9 cellular contexts compared by ENCODE assay signal in the genomic region with DNA sequence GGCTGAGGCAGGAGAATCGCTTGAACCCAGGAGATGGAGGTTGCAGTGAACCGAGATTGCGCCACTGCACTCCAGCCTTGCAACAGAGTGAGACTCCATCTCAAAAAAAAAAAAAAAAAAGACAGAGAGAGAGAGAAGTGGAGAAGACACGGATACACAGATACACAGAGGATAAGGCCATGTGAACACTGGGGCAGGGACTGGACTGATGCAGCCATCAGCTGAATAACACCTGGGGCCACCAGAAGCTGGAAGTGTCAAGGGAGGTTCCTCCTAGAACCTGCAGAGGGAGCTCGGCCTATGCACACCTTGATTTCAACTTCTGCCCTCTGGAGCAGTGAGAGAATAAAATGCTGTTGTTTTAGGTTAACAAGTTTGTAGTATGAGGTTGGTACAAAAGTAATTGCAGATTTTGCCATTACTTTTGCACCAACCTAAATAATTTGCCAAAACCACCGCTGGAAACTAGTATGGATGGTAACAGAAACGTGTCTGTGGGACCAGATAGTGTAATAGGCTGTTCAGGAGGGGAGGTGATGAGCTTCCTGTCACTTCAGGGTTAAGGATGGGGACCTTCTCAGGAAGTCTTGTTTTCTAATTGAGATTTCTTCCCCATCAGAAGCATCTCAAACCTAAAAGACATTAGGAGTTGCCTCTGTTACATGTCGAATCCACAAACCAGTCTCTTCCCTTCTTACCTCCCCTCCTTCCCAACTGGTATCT. TPM values are rescaled to one million over a fixed set of nuclear protein-coding genes. Genes with fewer than 3 reads are reported as not detected.
DNase-seq lines count a peak whose midpoint lies in the region; TF ChIP-seq lines count a peak whose summit lies in the region.
"Had no signal": no experiment of that assay in that cellular context is flagged by ENCODE, and none has a peak within 500 bp of the region (broad histone marks: within the 10 kb centered on the region; RNA-seq: fewer than 3 reads in every experiment).

No MANE protein-coding gene starts in this region.

- H3K27ac ChIP-seq in PC-9 (peak overlapping the region; percentile 97), osteoblast (ENCODE audit: low read depth, low read length) (no peak overlapping the region)

- H3K4me3 Mint-ChIP-seq in mesothelial cell of epicardium: no peak overlapping the region
- H3K4me3 Mint-ChIP-seq: brain had no signal

- CTCF ChIA-PET in AG04449 (lab: Yijun Ruan, JAX): interaction anchor here (0.7 to 3.5 kb wide), 19 partner anchors 10 to 315 kb away, joined by 3 to 38 read pairs (median 4); no protein-coding TSS in a partner anchor
- CTCF ChIA-PET in PC-9 (lab: Charles Lee): interaction anchor here (0.5 to 1.6 kb wide), 16 partner anchors 10 to 437 kb away, joined by 3 to 16 read pairs (median 4); partner anchors contain the start of genes NECTIN2 and PVR

- no peaks in the 10 kb centered on the region for H3K9me3 Mint-ChIP-seq in mesothelial cell of epicardium

- TF ChIP-seq CTCF in AG04449 (IDR thresholded peaks at IDR 0.05; ENCODE audit: insufficient read depth, low read length, missing control alignments) (peak; percentile 68), PC-9 (conservative IDR thresholded peaks at IDR 0.05) (peak; percentile 80), epithelial cell of esophagus (IDR thresholded peaks at IDR 0.05; ENCODE audit: insufficient read depth, low read depth, low read length, missing control alignments) (peak; percentile 93), osteoblast (IDR thresholded peaks at IDR 0.05; ENCODE audit: extremely low read depth, low read depth, low read length) (peak; percentile 54), mesothelial cell of epicardium (IDR thresholded peaks at IDR 0.05; ENCODE audit: unreplicated experiment) (no peak)

- H2AFZ ChIP-seq in PC-9: no peak overlapping the region
- no peak overlapping the region for H2AFZ ChIP-seq in osteoblast (ENCODE audit: low read length)

- H4K20me1 ChIP-seq in PC-9 (ENCODE audit: insufficient read depth) (no peaks in the 10 kb centered on the region), osteoblast (ENCODE audit: insufficient read depth, low read length) (no peaks in the 10 kb centered on the region)

- H3K4me3 ChIP-seq in AG04449 (ENCODE audit: low read depth, low read length): no peak overlapping the region
- no peak overlapping the region for H3K4me3 ChIP-seq in PC-9
- H3K4me3 ChIP-seq in epithelial cell of esophagus (ENCODE audit: low read length): no peak overlapping the region
- no peak overlapping the region for H3K4me3 ChIP-seq in osteoblast (ENCODE audit: insufficient read depth, low read length)

- no peaks in the 10 kb centered on the region for H3K36me3 Mint-ChIP-seq in mesothelial cell of epicardium
- H3K36me3 Mint-ChIP-seq: brain had no signal

- peaks cover 3% of the 10 kb centered on the region for H3K27me3 Mint-ChIP-seq in mesothelial cell of epicardium (ENCODE audit: low read depth)

- BruUV-seq in PC-9 (replicated peaks; lab: Mats Ljungman, UMichigan): no TSS peak

- DNase-seq in AG04449 (ENCODE audit: low read depth, low spot score) (no peak), H4 (ENCODE audit: low spot score) (peak; percentile 16), PC-9 (peak; percentile 58 to 69), epithelial cell of esophagus (ENCODE audit: low read depth) (peak; percentile 77), osteoblast (ENCODE audit: insufficient read length, low spot score, missing footprints) (no peak), mesothelial cell of epicardium (ENCODE audit: low spot score in 2 of 2, unreplicated experiment in 2 of 2) (no peak), epidermal melanocyte (ENCODE audit: insufficient read length, low spot score) (no peak), NCI-H128 (lab: John Stamatoyannopoulos, UW; ENCODE audit: unreplicated experiment) (no peak)

- H3K79me2 ChIP-seq in PC-9 (ENCODE audit: low read depth) (no peaks in the 10 kb centered on the region), osteoblast (ENCODE audit: insufficient read depth, low read length) (no peaks in the 10 kb centered on the region)

- H3K4me2 ChIP-seq in PC-9 (peak overlapping the region; percentile 61), osteoblast (ENCODE audit: insufficient read depth, low read length) (no peak overlapping the region)

- POLR2A ChIA-PET in AG04449 (lab: Yijun Ruan, JAX): no interaction called here
- POLR2A ChIA-PET in PC-9 (lab: Charles Lee; ENCODE audit: unreplicated experiment): interaction anchor here (0.7 to 1.0 kb wide), 3 partner anchors 13 to 574 kb away, joined by 4 to 8 read pairs (median 5); no protein-coding TSS in a partner anchor

- H3K27ac Mint-ChIP-seq in mesothelial cell of epicardium: no peak overlapping the region
- H3K27ac Mint-ChIP-seq: brain had no signal

- H3K27me3 ChIP-seq in PC-9 (ENCODE audit: insufficient read depth, low read depth) (no peaks in the 10 kb centered on the region), osteoblast (ENCODE audit: insufficient read depth, low read length) (no peaks in the 10 kb centered on the region)

- H3K9me2 ChIP-seq in PC-9 (ENCODE audit: insufficient read depth): no peaks in the 10 kb centered on the region

- intact Hi-C loops in PC-9 (cut with micrococcal nuclease; ENCODE audit: unreplicated experiment): loop anchor here (1.0 to 10.0 kb wide), 3 partner anchors 77 to 378 kb away; partner anchors contain the start of gene CLPTM1

- no peaks in the 10 kb centered on the region for H3K9me3 ChIP-seq in PC-9 (ENCODE audit: insufficient read depth, low read depth)
- no peaks in the 10 kb centered on the region for H3K9me3 ChIP-seq in osteoblast (ENCODE audit: low read depth, low read length)

- peaks cover 62% of the 10 kb centered on the region for H3F3A ChIP-seq in PC-9 (ENCODE audit: insufficient read depth, low read depth)

- peaks cover 56% of the 10 kb centered on the region for H3K4me1 ChIP-seq in PC-9 (replicated peaks; ENCODE audit: insufficient read depth)
- no peaks in the 10 kb centered on the region for H3K4me1 ChIP-seq in osteoblast (ENCODE audit: insufficient read depth, low read length)

- peaks cover 2% of the 10 kb centered on the region for H3K4me1 Mint-ChIP-seq in mesothelial cell of epicardium
- H3K4me1 Mint-ChIP-seq: brain had no signal

- H3K36me3 ChIP-seq in PC-9 (ENCODE audit: low read depth): no peaks in the 10 kb centered on the region
- H3K36me3 ChIP-seq in osteoblast (ENCODE audit: insufficient read depth, low read length): no peaks in the 10 kb centered on the region

RNA-seq across cellular contexts. Expression of gene IGSF23, which starts 36.4 kb away (rescaled TPM):
- not detected in 2 replicates for total RNA-seq in H4 (2014; rRNA removed; shearing (Covaris generic))
- total RNA-seq in PC-9 (2021): not detected in 2 replicates
- not detected in 2 replicates for total RNA-seq in osteoblast
- not detected in 3 replicates for total RNA-seq in mesothelial cell of epicardium

RNA-seq across cellular contexts. Expression of gene CEACAM20, which starts 47.5 kb away (rescaled TPM):
- total RNA-seq in H4 (2014; rRNA removed; shearing (Covaris generic)): not detected in 2 replicates
- total RNA-seq in PC-9 (2021) (not detected in 2 replicates), osteoblast (not detected in 2 replicates), mesothelial cell of epicardium (not detected in 3 replicates)

Comparison
In these comparisons a context has a peak if more than half of its experiments do, and no peak if none do; other contexts are left out.
1. DNase-seq: peak in H4 (single experiment), PC-9 (2 of 2) and epithelial cell of esophagus (single experiment); none in AG04449 (single experiment), osteoblast (single experiment), mesothelial cell of epicardium (0 of 2), epidermal melanocyte (single experiment) and NCI-H128 (single experiment).